Comparison of ENCODE assay signal across 18 cellular contexts in genomic region chr15:80563372-80563997, GRCh38.
"Had no signal": no experiment of that assay in that cellular context is flagged by ENCODE, and none has a peak within 500 bp of the region (broad histone marks: within the 10 kb centered on the region; RNA-seq: fewer than 3 reads in every experiment).

No MANE protein-coding gene starts in this region.

- H3K4me3 Mint-ChIP-seq: activated CD8-positive, alpha-beta T cell treated with anti-CD3 and anti-CD28 coated beads for 36 hours; activated naive CD4-positive, alpha-beta T cell treated with anti-CD3 and anti-CD28 coated beads for 36 hours; activated naive CD8-positive, alpha-beta T cell treated with anti-CD3 and anti-CD28 coated beads, Interleukin-2, amount 50 U/mL, for 24 hours; mesothelial cell of epicardium; nephron progenitor cell; stimulated activated naive CD8-positive, alpha-beta T cell treated with anti-CD3 and anti-CD28 coated beads, Interleukin-15, Interleukin-2, amounts not matched to agents 100 ng/mL and 50 ng/mL, for 24 hours; type B pancreatic cell had no signal

- H3K36me3 ChIP-seq: right atrium auricular region, suprapubic skin had no signal

- H3K4me1 ChIP-seq: right atrium auricular region had no signal

- H3K9me3 ChIP-seq: right atrium auricular region, suprapubic skin had no signal

- H3K4me3 ChIP-seq: right atrium auricular region, skin epidermis, suprapubic skin had no signal

- H3K9me3 Mint-ChIP-seq: activated CD8-positive, alpha-beta T cell treated with anti-CD3 and anti-CD28 coated beads for 36 hours; activated naive CD4-positive, alpha-beta T cell treated with anti-CD3 and anti-CD28 coated beads for 36 hours; activated naive CD8-positive, alpha-beta T cell treated with anti-CD3 and anti-CD28 coated beads, Interleukin-2, amount 50 U/mL, for 24 hours; mesothelial cell of epicardium; nephron progenitor cell; stimulated activated naive CD8-positive, alpha-beta T cell treated with anti-CD3 and anti-CD28 coated beads, Interleukin-15, Interleukin-2, amounts not matched to agents 100 ng/mL and 50 ng/mL, for 24 hours; type B pancreatic cell had no signal

- H3K27ac ChIP-seq: brain microvascular endothelial cell, right atrium auricular region, skin epidermis, suprapubic skin had no signal

- H3K27ac Mint-ChIP-seq: activated CD8-positive, alpha-beta T cell treated with anti-CD3 and anti-CD28 coated beads for 36 hours; activated naive CD4-positive, alpha-beta T cell treated with anti-CD3 and anti-CD28 coated beads for 36 hours; activated naive CD8-positive, alpha-beta T cell treated with anti-CD3 and anti-CD28 coated beads, Interleukin-2, amount 50 U/mL, for 24 hours; mesothelial cell of epicardium; nephron progenitor cell; stimulated activated naive CD8-positive, alpha-beta T cell treated with anti-CD3 and anti-CD28 coated beads, Interleukin-15, Interleukin-2, amounts not matched to agents 100 ng/mL and 50 ng/mL, for 24 hours; type B pancreatic cell had no signal

- DNase-seq: activated CD4-positive, alpha-beta T cell treated with anti-CD3 and anti-CD28 coated beads for 48 hours; activated CD4-positive, CD25-positive, alpha-beta regulatory T cell; activated CD8-positive, alpha-beta T cell treated with anti-CD3 and anti-CD28 coated beads for 36 hours; activated naive CD4-positive, alpha-beta T cell treated with anti-CD3 and anti-CD28 coated beads for 36 hours; activated naive CD8-positive, alpha-beta T cell treated with anti-CD3 and anti-CD28 coated beads, Interleukin-2, amount 50 U/mL, for 24 hours; activated T-cell treated with anti-CD3 and anti-CD28 coated beads, Interleukin-2, amount 50 U/mL, for 1 hour; aorta; brain microvascular endothelial cell; cerebellar nuclear complex; dermis blood vessel endothelial cell; nephron progenitor cell had no signal

- H3K27me3 ChIP-seq: brain microvascular endothelial cell, right atrium auricular region, suprapubic skin had no signal

- ATAC-seq: activated CD8-positive, alpha-beta T cell treated with anti-CD3 and anti-CD28 coated beads for 36 hours; activated naive CD8-positive, alpha-beta T cell treated with anti-CD3 and anti-CD28 coated beads, Interleukin-2, amount 50 U/mL, for 24 hours; left lobe of liver had no signal

- H3K4me1 Mint-ChIP-seq: activated naive CD8-positive, alpha-beta T cell treated with anti-CD3 and anti-CD28 coated beads, Interleukin-2, amount 50 U/mL, for 24 hours; mesothelial cell of epicardium had no signal

- H3K27me3 Mint-ChIP-seq: type B pancreatic cell had no signal
